14 cellular contexts compared by ENCODE assay signal in genomic region chr17:19290047-19290705, GRCh38. TPM values are rescaled to one million over a fixed set of nuclear protein-coding genes. Genes with fewer than 3 reads are reported as not detected.
DNase-seq lines count a peak whose midpoint lies in the region; ATAC-seq and TF ChIP-seq lines count a peak whose summit lies in the region.
"Had no signal": no experiment of that assay in that cellular context is flagged by ENCODE, and none has a peak within 500 bp of the region (broad histone marks: within the 10 kb centered on the region; RNA-seq: fewer than 3 reads in every experiment).

No MANE protein-coding gene starts in this region.

- peaks cover 10 to 59% (median 29%) of the 10 kb centered on the region in 5 donors for H3K27me3 Mint-ChIP-seq in naive thymus-derived CD8-positive, alpha-beta T cell
- peaks cover 2% of the 10 kb centered on the region for H3K27me3 Mint-ChIP-seq in neural progenitor cell (ENCODE audit: insufficient read depth, low read depth)

- no peak for TF ChIP-seq CTCF in WERI-Rb-1 (IDR thresholded peaks at IDR 0.05; ENCODE audit: low read depth, low read length)
- TF ChIP-seq CTCF in thyroid gland (IDR thresholded peaks at IDR 0.05): no peak
- no peak for TF ChIP-seq CTCF in neural progenitor cell (IDR thresholded peaks at IDR 0.05)

- no peak for TF ChIP-seq POLR2A in thyroid gland (IDR thresholded peaks at IDR 0.05)

- H3K9ac ChIP-seq in neural progenitor cell: no peak overlapping the region

- no peak for ATAC-seq in naive thymus-derived CD8-positive, alpha-beta T cell
- ATAC-seq: Panc1; stimulated activated memory B cell treated with anti-CD40 and anti-IgM and Interleukin-4, amounts not matched to agents 10 μg/mL and 1 μg/mL and 100 μg/mL, for 72 hours had no signal

- H3K4me3 ChIP-seq in WERI-Rb-1 (ENCODE audit: low read depth, low read length) (no peak overlapping the region), thyroid gland (replicated peaks in 1 of 3) (no peak overlapping the region), neural progenitor cell (no peak overlapping the region)

- H3K27me3 ChIP-seq in WERI-Rb-1 (ENCODE audit: insufficient read depth, low read depth, severe bottlenecking) (no peaks in the 10 kb centered on the region), layer of hippocampus (ENCODE audit: control insufficient read depth, insufficient read depth, low read length) (no peaks in the 10 kb centered on the region), thyroid gland (no peaks in the 10 kb centered on the region), neural progenitor cell (no peaks in the 10 kb centered on the region)

- H3K9me3 ChIP-seq in WERI-Rb-1 (ENCODE audit: severe bottlenecking) (no peaks in the 10 kb centered on the region), thyroid gland (no peaks in the 10 kb centered on the region), neural progenitor cell (ENCODE audit: low read depth) (no peaks in the 10 kb centered on the region)

- peak overlapping the region in 1 of 10 donors; percentile 50 for H3K27ac Mint-ChIP-seq in naive thymus-derived CD8-positive, alpha-beta T cell
- no peak overlapping the region for H3K27ac Mint-ChIP-seq in neural progenitor cell
- H3K27ac Mint-ChIP-seq: activated CD4-positive, alpha-beta T cell treated with anti-CD3 and anti-CD28 coated beads, Interleukin-2, amount 10 ng/mL, durations not matched to agents 24 days and 14 days; stimulated activated memory B cell treated with anti-CD40 and anti-IgM and Interleukin-4, amounts not matched to agents 10 μg/mL and 1 μg/mL and 100 μg/mL, for 72 hours had no signal

- H4K20me1 ChIP-seq in neural progenitor cell (ENCODE audit: low read depth): peaks cover 59% of the 10 kb centered on the region

- H3F3A ChIP-seq in neural progenitor cell (ENCODE audit: low read depth): peaks cover 10% of the 10 kb centered on the region

- DNase-seq in NOMO-1 (lab: John Stamatoyannopoulos, UW; ENCODE audit: unreplicated experiment in 2 of 2) (peak; percentile 41 to 53), NOMO-1 treated with dmso at 0.1 percent for 144 hours (lab: John Stamatoyannopoulos, UW; ENCODE audit: unreplicated experiment) (no peak), WERI-Rb-1 (peak; percentile 39), thyroid gland (no peak), neural progenitor cell (ENCODE audit: low spot score) (no peak)
- no peak for DNase-seq in stimulated activated CD4-positive, alpha-beta T cell treated with anti-CD3 and anti-CD28 coated beads, Interleukin-12 subunit alpha, Interleukin-12 subunit beta, amount 100 ng/mL, for 4 hours
- no peak for DNase-seq in naive thymus-derived CD8-positive, alpha-beta T cell
- DNase-seq: activated CD4-positive, alpha-beta T cell treated with anti-CD3 and anti-CD28 coated beads, Interleukin-2, amount 10 ng/mL, durations not matched to agents 24 days and 14 days; activated T-cell treated with anti-CD3 and anti-CD28 coated beads, Interleukin-2, amount 50 U/mL, for 1 hour; GF-D8; stimulated activated CD4-positive, alpha-beta T cell treated with anti-CD3 and anti-CD28 coated beads, Interleukin-4, amount 100 ng/mL, for 1 hour had no signal

- peaks cover 0 to 5% (median 0%) of the 10 kb centered on the region in 3 donors for H3K36me3 Mint-ChIP-seq in naive thymus-derived CD8-positive, alpha-beta T cell
- peaks cover 5% of the 10 kb centered on the region for H3K36me3 Mint-ChIP-seq in neural progenitor cell

- H3K4me3 Mint-ChIP-seq in naive thymus-derived CD8-positive, alpha-beta T cell: no peak overlapping the region
- no peak overlapping the region for H3K4me3 Mint-ChIP-seq in neural progenitor cell
- H3K4me3 Mint-ChIP-seq: activated CD4-positive, alpha-beta T cell treated with anti-CD3 and anti-CD28 coated beads, Interleukin-2, amount 10 ng/mL, durations not matched to agents 24 days and 14 days; stimulated activated memory B cell treated with anti-CD40 and anti-IgM and Interleukin-4, amounts not matched to agents 10 μg/mL and 1 μg/mL and 100 μg/mL, for 72 hours had no signal

- peaks cover 0 to 10% (median 3%) of the 10 kb centered on the region in 4 donors for H3K4me1 Mint-ChIP-seq in naive thymus-derived CD8-positive, alpha-beta T cell
- H3K4me1 Mint-ChIP-seq in neural progenitor cell: peaks cover 56% of the 10 kb centered on the region

- POLR2A ChIA-PET in naive thymus-derived CD8-positive, alpha-beta T cell (lab: Charles Lee): no interaction called here

- H2AFZ ChIP-seq in neural progenitor cell (replicated peaks): no peak overlapping the region

- no peak overlapping the region for H3K4me2 ChIP-seq in neural progenitor cell

- intact Hi-C loops in thyroid gland (cut with DNase I): no loop called here

- peaks cover 33 to 47% of the 10 kb centered on the region in 2 donors for H3K4me1 ChIP-seq in thyroid gland
- peaks cover 22% of the 10 kb centered on the region for H3K4me1 ChIP-seq in neural progenitor cell

- H3K27ac ChIP-seq in WERI-Rb-1 (peak overlapping the region; percentile 12; the same call in 1 of the 2 replicates), layer of hippocampus (ENCODE audit: low read depth, low read length) (peak overlapping the region; percentile 30), thyroid gland (peak overlapping the region in 2 of 3 donors; percentile 27 to 80), neural progenitor cell (no peak overlapping the region)

- H3K36me3 ChIP-seq in WERI-Rb-1 (no peaks in the 10 kb centered on the region; the same call in 1 of the 2 replicates), thyroid gland (no peaks in the 10 kb centered on the region), neural progenitor cell (no peaks in the 10 kb centered on the region)

- H3K79me2 ChIP-seq in neural progenitor cell (ENCODE audit: low read depth): peaks cover 16% of the 10 kb centered on the region

- H3K9me3 Mint-ChIP-seq in naive thymus-derived CD8-positive, alpha-beta T cell: no peaks in the 10 kb centered on the region
- no peaks in the 10 kb centered on the region for H3K9me3 Mint-ChIP-seq in neural progenitor cell
- H3K9me3 Mint-ChIP-seq: activated CD4-positive, alpha-beta T cell treated with anti-CD3 and anti-CD28 coated beads, Interleukin-2, amount 10 ng/mL, durations not matched to agents 24 days and 14 days; stimulated activated memory B cell treated with anti-CD40 and anti-IgM and Interleukin-4, amounts not matched to agents 10 μg/mL and 1 μg/mL and 100 μg/mL, for 72 hours had no signal

- WGBS in thyroid gland, 2 donors: 58 to 67% methylated on average over 9 of the region's 9 CpGs

RNA-seq across cellular contexts. Expression of gene EPN2, which starts 53.0 kb away (rescaled TPM):
- 10 to 100 TPM; 21.8 to 32.3 (median 24.7) TPM for total RNA-seq in thyroid gland
- 1 to 10 TPM; 6.1 to 6.5 TPM for total RNA-seq in naive thymus-derived CD8-positive, alpha-beta T cell
- 1 to 10 TPM; 1.3 to 3.7 (median 1.6) TPM for polyA plus RNA-seq in naive thymus-derived CD8-positive, alpha-beta T cell
- 30.5 and 36.2 TPM in 2 replicates for total RNA-seq in neural progenitor cell (ENCODE audit: low replicate concordance)

Comparison
In these comparisons a context has a peak if more than half of its experiments do, and no peak if none do; other contexts are left out.
1. DNase-seq: peak in NOMO-1 (2 of 2) and WERI-Rb-1 (single experiment); none in NOMO-1 treated with dmso at 0.1 percent for 144 hours (single experiment), thyroid gland (0 of 2), stimulated activated CD4-positive, alpha-beta T cell treated with anti-CD3 and anti-CD28 coated beads, Interleukin-12 subunit alpha, Interleukin-12 subunit beta, amount 100 ng/mL, for 4 hours (single experiment), naive thymus-derived CD8-positive, alpha-beta T cell (0 of 10) and neural progenitor cell (single experiment).